ENCODE assay signal across 1 cellular context in genomic region chr6:146785001-146785585, GRCh38.
TF ChIP-seq lines count a peak whose summit lies in the region.

No MANE protein-coding gene starts in this region.

TF ChIP-seq in GM23338, 12 proteins besides CTCF, POLR2A, EP300 and RAD21 (continued from another document):
- no peak for TF ChIP-seq ZNF462 (CRISPR knock-in tag; IDR thresholded peaks at IDR 0.05)
- no peak for TF ChIP-seq EZH2phosphoT487 (IDR thresholded peaks at IDR 0.05; ENCODE audit: unreplicated experiment)
- no peak for TF ChIP-seq ETS1 (IDR thresholded peaks at IDR 0.05)
- no peak for TF ChIP-seq ZNF331 (CRISPR knock-in tag; IDR thresholded peaks at IDR 0.05; ENCODE audit: low read depth)
- TF ChIP-seq CREB1 (CRISPR knock-in tag; IDR thresholded peaks at IDR 0.05; ENCODE audit: low read depth), result no peak
- no peak for TF ChIP-seq POLR2AphosphoS5 (IDR thresholded peaks at IDR 0.05; ENCODE audit: low read depth)
- TF ChIP-seq JUNB (IDR thresholded peaks at IDR 0.05; ENCODE audit: unreplicated experiment), result no peak
TF ChIP-seq in GM23338: peak in this region for 0.
